Comparison of ENCODE assay signal across 35 cellular contexts in genomic region chr12:40577834-40578233, GRCh38.
"Had no signal": no experiment of that assay in that cellular context is flagged by ENCODE, and none has a peak within 500 bp of the region (broad histone marks: within the 10 kb centered on the region; RNA-seq: fewer than 3 reads in every experiment).

No MANE protein-coding gene starts in this region.

- DNase-seq: Karpas-422, Kasumi-1, MG63, MM.1S, MV-4-11, NCI-H1048, NCI-H1092, NCI-H1092 treated with DMSO at 0.1 percent for 48 hours, NCI-H1105, NCI-H1105 treated with DMSO at 0.1 percent for 48 hours, NCI-H1417, NCI-H1417 treated with DMSO at 0.1 percent for 48 hours, NCI-H1436, NCI-H1436 treated with DMSO at 0.1 percent for 48 hours, NCI-H146, NCI-H1694, NCI-H1694 treated with DMSO at 0.1 percent for 48 hours, NCI-H187, NCI-H187 treated with DMSO at 0.1 percent for 48 hours, NCI-H1930, NCI-H2029, NCI-H2029 treated with DMSO at 0.1 percent for 48 hours, NCI-H2081, NCI-H2081 treated with DMSO at 0.1 percent for 48 hours, NCI-H2107, NCI-H2171, NCI-H2171 treated with DMSO at 0.1 percent for 48 hours, NCI-H2227 treated with DMSO at 0.1 percent for 48 hours, NCI-H226, NCI-H345, NCI-H446 treated with DMSO at 0.1 percent for 48 hours, NCI-H510A, NCI-H510A treated with DMSO at 0.1 percent for 48 hours, NCI-H524, NCI-H524 treated with DMSO at 0.1 percent for 48 hours had no signal

- H3K4me3 ChIP-seq: MG63 had no signal

- H3K36me3 ChIP-seq: MG63 had no signal

- H3K27me3 ChIP-seq: MG63 had no signal

- H3K9me3 ChIP-seq: MG63 had no signal
